In the genomic region with DNA sequence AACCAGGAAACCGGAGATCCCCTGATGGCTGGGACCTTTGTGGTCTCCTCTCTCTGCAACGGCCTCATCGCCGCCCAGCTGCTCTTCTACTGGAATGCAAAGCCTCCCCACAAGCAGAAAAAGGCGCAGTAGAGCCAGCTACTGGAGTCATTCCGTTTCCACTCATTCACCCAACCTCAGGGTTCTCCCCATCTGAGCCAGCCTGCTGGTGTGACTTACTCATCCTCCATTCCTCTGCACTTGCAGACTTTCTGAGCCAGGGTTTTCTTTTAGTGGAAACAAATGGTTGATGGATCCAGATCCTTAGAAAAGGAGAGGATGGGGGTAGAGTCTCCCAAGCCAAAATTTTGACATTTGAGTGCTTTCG, we compare ENCODE assay signal across 9 cellular contexts.
DNase-seq lines count a peak whose midpoint lies in the region; ATAC-seq lines count a peak whose summit lies in the region.
"Had no signal": no experiment of that assay in that cellular context is flagged by ENCODE, and none has a peak within 500 bp of the region (broad histone marks: within the 10 kb centered on the region; RNA-seq: fewer than 3 reads in every experiment).

No MANE protein-coding gene starts in this region.

- H3K36me3 Mint-ChIP-seq in activated naive CD4-positive, alpha-beta T cell treated with anti-CD3 and anti-CD28 coated beads, Interleukin-2, amount 50 U/mL, for 24 hours = peaks cover 7% of the 10 kb centered on the region
- peaks cover 45% of the 10 kb centered on the region for H3K36me3 Mint-ChIP-seq in stimulated activated memory B cell treated with anti-CD40 and anti-IgM and Interleukin-4, amounts not matched to agents 10 μg/mL and 1 μg/mL and 100 μg/mL, for 72 hours

- no peak overlapping the region for H3K4me3 Mint-ChIP-seq in activated naive CD4-positive, alpha-beta T cell treated with anti-CD3 and anti-CD28 coated beads, Interleukin-2, amount 50 U/mL, for 24 hours
- no peak overlapping the region for H3K4me3 Mint-ChIP-seq in stimulated activated memory B cell treated with anti-CD40 and anti-IgM and Interleukin-4, amounts not matched to agents 10 μg/mL and 1 μg/mL and 100 μg/mL, for 72 hours

- H3K27me3 Mint-ChIP-seq in activated naive CD4-positive, alpha-beta T cell treated with anti-CD3 and anti-CD28 coated beads, Interleukin-2, amount 50 U/mL, for 24 hours = no peaks in the 10 kb centered on the region
- no peaks in the 10 kb centered on the region for H3K27me3 Mint-ChIP-seq in stimulated activated memory B cell treated with anti-CD40 and anti-IgM and Interleukin-4, amounts not matched to agents 10 μg/mL and 1 μg/mL and 100 μg/mL, for 72 hours

- peaks cover 21% of the 10 kb centered on the region for H3K4me1 Mint-ChIP-seq in activated naive CD4-positive, alpha-beta T cell treated with anti-CD3 and anti-CD28 coated beads, Interleukin-2, amount 50 U/mL, for 24 hours
- H3K4me1 Mint-ChIP-seq in stimulated activated memory B cell treated with anti-CD40 and anti-IgM and Interleukin-4, amounts not matched to agents 10 μg/mL and 1 μg/mL and 100 μg/mL, for 72 hours = peaks cover 20% of the 10 kb centered on the region

- no peak for ATAC-seq in stimulated activated memory B cell treated with anti-CD40 and anti-IgM and Interleukin-4, amounts not matched to agents 10 μg/mL and 1 μg/mL and 100 μg/mL, for 72 hours
- ATAC-seq in HG02981 (IDR thresholded peaks at IDR 0.05; ENCODE audit: unreplicated experiment) = no peak

- DNase-seq in activated naive CD4-positive, alpha-beta T cell treated with Interleukin-2 at 50 U/mL for 16 hours = no peak
- DNase-seq in SIG-M5 (lab: John Stamatoyannopoulos, UW) (peak; percentile 51), fibroblast of gingiva (ENCODE audit: low read depth) (peak; percentile 95), NCI-H1694 treated with DMSO at 0.1 percent for 48 hours (lab: John Stamatoyannopoulos, UW) (no peak), HuH-7 (ENCODE audit: low spot score) (no peak)
- DNase-seq: cortex of kidney had no signal

- peak overlapping the region; percentile 86 for H3K27ac Mint-ChIP-seq in activated naive CD4-positive, alpha-beta T cell treated with anti-CD3 and anti-CD28 coated beads, Interleukin-2, amount 50 U/mL, for 24 hours
- peak overlapping the region; percentile 67 for H3K27ac Mint-ChIP-seq in stimulated activated memory B cell treated with anti-CD40 and anti-IgM and Interleukin-4, amounts not matched to agents 10 μg/mL and 1 μg/mL and 100 μg/mL, for 72 hours

- no peaks in the 10 kb centered on the region for H3K9me3 Mint-ChIP-seq in activated naive CD4-positive, alpha-beta T cell treated with anti-CD3 and anti-CD28 coated beads, Interleukin-2, amount 50 U/mL, for 24 hours
- no peaks in the 10 kb centered on the region for H3K9me3 Mint-ChIP-seq in stimulated activated memory B cell treated with anti-CD40 and anti-IgM and Interleukin-4, amounts not matched to agents 10 μg/mL and 1 μg/mL and 100 μg/mL, for 72 hours

Comparison
In these comparisons a context has a peak if more than half of its experiments do, and no peak if none do; other contexts are left out.
1. DNase-seq: peak in SIG-M5 (single experiment) and fibroblast of gingiva (single experiment); none in activated naive CD4-positive, alpha-beta T cell treated with Interleukin-2 at 50 U/mL for 16 hours (single experiment), NCI-H1694 treated with DMSO at 0.1 percent for 48 hours (single experiment) and HuH-7 (single experiment).